In the genomic region with DNA sequence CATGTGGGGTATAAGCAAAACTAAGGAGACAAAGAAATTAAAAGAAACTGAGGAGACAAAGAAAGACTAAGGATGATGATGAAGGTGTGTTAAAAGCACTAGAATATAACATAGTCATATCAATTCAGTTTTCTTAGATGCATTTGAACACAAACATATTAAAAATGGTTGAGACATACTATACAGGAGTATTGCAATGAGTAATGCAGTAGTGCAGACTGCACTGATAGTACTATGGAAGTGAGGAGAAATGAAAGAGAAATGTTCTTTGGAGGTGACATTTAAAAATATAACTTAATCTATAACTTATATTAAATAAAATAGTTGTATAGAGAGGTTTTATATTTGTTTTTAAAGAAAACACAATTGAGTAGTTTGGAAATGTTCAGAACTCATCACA, we compare ENCODE assay signal across 27 cellular contexts.
"Had no signal": no experiment of that assay in that cellular context is flagged by ENCODE, and none has a peak within 500 bp of the region (broad histone marks: within the 10 kb centered on the region; RNA-seq: fewer than 3 reads in every experiment).

No MANE protein-coding gene starts in this region.

- H3K36me3 Mint-ChIP-seq: mesothelial cell of epicardium had no signal

- H3K36me3 ChIP-seq: neural progenitor cell, sigmoid colon had no signal

- H3K4me1 ChIP-seq: esophagus squamous epithelium, neural progenitor cell, parathyroid adenoma, right atrium auricular region, spleen, testis, tibial artery had no signal

- H3K4me3 Mint-ChIP-seq: effector memory CD8-positive, alpha-beta T cell; mesothelial cell of epicardium; naive thymus-derived CD4-positive, alpha-beta T cell; nephron; neural progenitor cell; stimulated activated memory B cell treated with anti-CD40 and anti-IgM and Interleukin-4, amounts not matched to agents 10 μg/mL and 1 μg/mL and 100 μg/mL, for 72 hours; type B pancreatic cell had no signal

- H3K9me3 Mint-ChIP-seq: effector memory CD8-positive, alpha-beta T cell; mesothelial cell of epicardium; nephron; neural progenitor cell; stimulated activated memory B cell treated with anti-CD40 and anti-IgM and Interleukin-4, amounts not matched to agents 10 μg/mL and 1 μg/mL and 100 μg/mL, for 72 hours; type B pancreatic cell had no signal

- H3K27ac Mint-ChIP-seq: effector memory CD8-positive, alpha-beta T cell; mesothelial cell of epicardium; naive thymus-derived CD4-positive, alpha-beta T cell; nephron; neural progenitor cell; progenitor cell of endocrine pancreas; stimulated activated memory B cell treated with anti-CD40 and anti-IgM and Interleukin-4, amounts not matched to agents 10 μg/mL and 1 μg/mL and 100 μg/mL, for 72 hours; type B pancreatic cell had no signal

- H3K9me3 ChIP-seq: testis had no signal

- DNase-seq: dermis blood vessel endothelial cell; effector memory CD8-positive, alpha-beta T cell; erythroblast; esophagus squamous epithelium; foreskin melanocyte; head of caudate nucleus; hypothalamus; mesenchymal stem cell; mucosa of descending colon; naive thymus-derived CD4-positive, alpha-beta T cell; sigmoid colon; spleen; stimulated activated CD4-positive, alpha-beta T cell treated with anti-CD3 and anti-CD28 coated beads, Interleukin-4, amount 100 ng/mL, for 4 hours; stimulated activated naive CD8-positive, alpha-beta T cell treated with anti-CD3 and anti-CD28 coated beads, Interleukin-15, Interleukin-2, amounts not matched to agents 100 U/mL and 50 U/mL, for 24 hours; substantia nigra; testis; tibial artery had no signal

- H3K27ac ChIP-seq: coronary artery, esophagus squamous epithelium, neural progenitor cell, parathyroid adenoma, sigmoid colon, skin epidermis, spleen, testis, tibial artery had no signal

- H3K9ac ChIP-seq: neural progenitor cell, parathyroid adenoma had no signal

- H3K27me3 Mint-ChIP-seq: effector memory CD8-positive, alpha-beta T cell; naive thymus-derived CD4-positive, alpha-beta T cell; progenitor cell of endocrine pancreas; stimulated activated memory B cell treated with anti-CD40 and anti-IgM and Interleukin-4, amounts not matched to agents 10 μg/mL and 1 μg/mL and 100 μg/mL, for 72 hours; type B pancreatic cell had no signal

- H3K79me2 ChIP-seq: parathyroid adenoma had no signal

- H3K4me2 ChIP-seq: neural progenitor cell had no signal

- ATAC-seq: effector memory CD8-positive, alpha-beta T cell; mucosa of descending colon; naive thymus-derived CD4-positive, alpha-beta T cell; stimulated activated memory B cell treated with anti-CD40 and anti-IgM and Interleukin-4, amounts not matched to agents 10 μg/mL and 1 μg/mL and 100 μg/mL, for 72 hours; stimulated activated naive CD8-positive, alpha-beta T cell treated with anti-CD3 and anti-CD28 coated beads, Interleukin-15, Interleukin-2, amounts not matched to agents 100 U/mL and 50 U/mL, for 24 hours had no signal

- H3K4me3 ChIP-seq: coronary artery, esophagus squamous epithelium, mucosa of descending colon, neural progenitor cell, right atrium auricular region, sigmoid colon, skin epidermis, spleen, testis, tibial artery had no signal

- H3K27me3 ChIP-seq: esophagus squamous epithelium, neural progenitor cell, right atrium auricular region, sigmoid colon, spleen, testis, tibial artery had no signal

- H2AFZ ChIP-seq: neural progenitor cell, parathyroid adenoma had no signal

- H3K4me1 Mint-ChIP-seq: neural progenitor cell; stimulated activated memory B cell treated with anti-CD40 and anti-IgM and Interleukin-4, amounts not matched to agents 10 μg/mL and 1 μg/mL and 100 μg/mL, for 72 hours had no signal
